ENCODE assay signal across 8 cellular contexts in the genomic region with DNA sequence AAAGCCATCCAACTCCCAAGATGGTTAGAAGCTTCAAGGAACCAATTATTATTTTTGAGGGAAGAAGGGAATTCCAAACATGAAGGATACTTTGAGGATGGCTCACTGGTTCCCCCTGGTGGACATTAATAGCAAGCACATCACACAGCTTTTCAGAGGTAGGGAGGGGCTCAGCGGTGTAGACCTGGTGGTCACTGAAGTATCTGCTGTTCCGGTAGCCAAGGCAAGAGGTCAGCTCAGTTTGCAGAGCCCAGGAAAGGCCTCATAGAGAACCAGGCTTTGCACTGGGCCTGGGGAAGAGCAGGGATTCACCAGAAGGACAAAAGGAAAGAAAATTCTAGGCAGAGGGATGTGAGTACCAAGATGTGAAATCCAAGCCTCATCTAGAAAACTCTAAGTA.
DNase-seq lines count a peak whose midpoint lies in the region; ATAC-seq and TF ChIP-seq lines count a peak whose summit lies in the region.

No MANE protein-coding gene starts in this region.

- H3K79me2 ChIP-seq in Loucy (ENCODE audit: insufficient read depth, low read length): no peaks in the 10 kb centered on the region

- 13 to 20% methylated on average over 1 to 2 of the region's 2 CpGs for WGBS in transverse colon (ENCODE audit: low coverage in 1 of 2), 2 donors

- peak; percentile 88 for ATAC-seq in WTC11
- ATAC-seq in GM18907 (IDR thresholded peaks at IDR 0.05; ENCODE audit: unreplicated experiment): no peak
- ATAC-seq in HG03432 (IDR thresholded peaks at IDR 0.05; ENCODE audit: unreplicated experiment): no peak

- peaks cover 5% of the 10 kb centered on the region for H3K36me3 Mint-ChIP-seq in WTC11

- no peak overlapping the region for H3K27ac Mint-ChIP-seq in WTC11

- H3K4me1 ChIP-seq in Loucy (ENCODE audit: insufficient read depth, low read length, poor library complexity, severe bottlenecking) (no peaks in the 10 kb centered on the region), transverse colon (no peaks in the 10 kb centered on the region)

- no peaks in the 10 kb centered on the region for H4K20me1 ChIP-seq in Loucy (ENCODE audit: insufficient read depth, low read length, poor library complexity, severe bottlenecking)

- H3K27me3 ChIP-seq in Loucy (ENCODE audit: insufficient read depth, low read length, poor library complexity, severe bottlenecking) (no peaks in the 10 kb centered on the region), transverse colon (no peaks in the 10 kb centered on the region)

- H3K27ac ChIP-seq in transverse colon: no peak overlapping the region

- in situ Hi-C loops in transverse colon (cut with MboI; ENCODE audit: low pct_ligation_motif_present in 1 of 4, low pct_unique_long_range_greater_than_20kb in 1 of 4, low sequenced_read_pairs in 3 of 4): no loop called here

- intact Hi-C loops in transverse colon (cut with DNase I; ENCODE audit: low total_unique reads): no loop called here

- no peaks in the 10 kb centered on the region for H3F3A ChIP-seq in Loucy (ENCODE audit: low read depth)

- H3K27me3 Mint-ChIP-seq in WTC11 (ENCODE audit: low read depth): no peaks in the 10 kb centered on the region

- CTCF ChIA-PET in WTC11 (lab: Charles Lee): interaction anchor here (0.5 to 7.4 kb wide), 65 partner anchors 8 to 695 kb away, joined by 3 to 72 read pairs (median 4); a partner anchor contains a TSS

- TF ChIP-seq EP300 in transverse colon (IDR thresholded peaks at IDR 0.05; ENCODE audit: low read depth): no peak

- DNase-seq in stimulated activated CD4-positive, alpha-beta T cell treated with anti-CD3 and anti-CD28 coated beads, Interleukin-4, amount 100 ng/mL, for 24 hours: peak; percentile 4
- DNase-seq in stimulated activated CD4-positive, alpha-beta T cell treated with anti-CD3 and anti-CD28 coated beads, Interleukin-12 subunit alpha, Interleukin-12 subunit beta, amount 100 ng/mL, for 4 hours: no peak
- DNase-seq in WTC11 (ENCODE audit: low spot score) (peak; percentile 45), iPS-NIHi7 (ENCODE audit: extremely low spot score) (peak; percentile 86), transverse colon (no peak)

- no peaks in the 10 kb centered on the region for H3K9me3 ChIP-seq in Loucy (ENCODE audit: insufficient read depth, low read depth, low read length)
- H3K9me3 ChIP-seq in transverse colon: no peaks in the 10 kb centered on the region

- H3K9me2 ChIP-seq in Loucy (replicated peaks; ENCODE audit: low read depth, low read length): no peaks in the 10 kb centered on the region

- H2AFZ ChIP-seq in Loucy (ENCODE audit: low read length): no peak overlapping the region

- no peak for TF ChIP-seq POLR2A in transverse colon (IDR thresholded peaks at IDR 0.05)

- H3K4me3 Mint-ChIP-seq in WTC11: no peak overlapping the region

- H3K4me1 Mint-ChIP-seq in WTC11: peaks cover 28% of the 10 kb centered on the region

- H3K4me3 ChIP-seq in Loucy (ENCODE audit: low read length, poor library complexity, severe bottlenecking) (no peak overlapping the region), transverse colon (no peak overlapping the region)

- H3K9ac ChIP-seq in Loucy (ENCODE audit: low read depth, low read length, poor library complexity, severe bottlenecking): no peak overlapping the region

- peak; percentile 93 for TF ChIP-seq CTCF in Loucy (conservative IDR thresholded peaks at IDR 0.05; ENCODE audit: low read length)
- TF ChIP-seq CTCF in WTC11 (IDR thresholded peaks at IDR 0.05): peak; percentile 92
- peak; percentile 72 to 89 (median 82) for TF ChIP-seq CTCF in transverse colon (IDR thresholded peaks at IDR 0.05)

- no peaks in the 10 kb centered on the region for H3K9me3 Mint-ChIP-seq in WTC11

- POLR2A ChIA-PET in WTC11 (lab: Charles Lee): interaction anchor here (1.3 kb wide), 1 partner anchor 165 kb away, joined by 5 read pairs; no protein-coding TSS in a partner anchor

- H3K4me2 ChIP-seq in Loucy (ENCODE audit: low read depth, low read length, poor library complexity, severe bottlenecking): no peak overlapping the region

- no peaks in the 10 kb centered on the region for H3K36me3 ChIP-seq in Loucy (ENCODE audit: insufficient read depth, low read length)
- no peaks in the 10 kb centered on the region for H3K36me3 ChIP-seq in transverse colon

TF ChIP-seq in WTC11, 78 proteins besides CTCF, POLR2A, EP300 and RAD21:
- TF ChIP-seq, protein P1, sequence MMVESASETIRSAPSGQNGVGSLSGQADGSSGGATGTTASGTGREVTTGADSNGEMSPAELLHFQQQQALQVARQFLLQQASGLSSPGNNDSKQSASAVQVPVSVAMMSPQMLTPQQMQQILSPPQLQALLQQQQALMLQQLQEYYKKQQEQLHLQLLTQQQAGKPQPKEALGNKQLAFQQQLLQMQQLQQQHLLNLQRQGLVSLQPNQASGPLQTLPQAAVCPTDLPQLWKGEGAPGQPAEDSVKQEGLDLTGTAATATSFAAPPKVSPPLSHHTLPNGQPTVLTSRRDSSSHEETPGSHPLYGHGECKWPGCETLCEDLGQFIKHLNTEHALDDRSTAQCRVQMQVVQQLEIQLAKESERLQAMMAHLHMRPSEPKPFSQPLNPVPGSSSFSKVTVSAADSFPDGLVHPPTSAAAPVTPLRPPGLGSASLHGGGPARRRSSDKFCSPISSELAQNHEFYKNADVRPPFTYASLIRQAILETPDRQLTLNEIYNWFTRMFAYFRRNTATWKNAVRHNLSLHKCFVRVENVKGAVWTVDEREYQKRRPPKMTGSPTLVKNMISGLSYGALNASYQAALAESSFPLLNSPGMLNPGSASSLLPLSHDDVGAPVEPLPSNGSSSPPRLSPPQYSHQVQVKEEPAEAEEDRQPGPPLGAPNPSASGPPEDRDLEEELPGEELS (CRISPR knock-in tag; IDR thresholded peaks at IDR 0.05): no peak
- TF ChIP-seq HMGA2 (CRISPR knock-in tag; IDR thresholded peaks at IDR 0.05) (no peak), NFATC4 (CRISPR knock-in tag; IDR thresholded peaks at IDR 0.05) (no peak), NR2C2 (CRISPR knock-in tag; IDR thresholded peaks at IDR 0.05) (no peak), GABPB1 (CRISPR knock-in tag; IDR thresholded peaks at IDR 0.05) (no peak), TCF7 (CRISPR knock-in tag; IDR thresholded peaks at IDR 0.05; ENCODE audit: low read depth) (no peak), CREB1 (CRISPR knock-in tag; IDR thresholded peaks at IDR 0.05) (no peak), NFYB (CRISPR knock-in tag; conservative IDR thresholded peaks at IDR 0.05; ENCODE audit: low read depth) (no peak), ZNF396 (CRISPR knock-in tag; IDR thresholded peaks at IDR 0.05; ENCODE audit: borderline replicate concordance) (no peak), FOXP1 (CRISPR knock-in tag; IDR thresholded peaks at IDR 0.05; ENCODE audit: borderline replicate concordance) (no peak), ZNF416 (CRISPR knock-in tag; IDR thresholded peaks at IDR 0.05) (no peak), CREM (CRISPR knock-in tag; IDR thresholded peaks at IDR 0.05) (no peak)

Comparison
In these comparisons a context has a peak if more than half of its experiments do, and no peak if none do; other contexts are left out.
1. DNase-seq: peak in stimulated activated CD4-positive, alpha-beta T cell treated with anti-CD3 and anti-CD28 coated beads, Interleukin-4, amount 100 ng/mL, for 24 hours (single experiment), WTC11 (single experiment) and iPS-NIHi7 (single experiment); none in stimulated activated CD4-positive, alpha-beta T cell treated with anti-CD3 and anti-CD28 coated beads, Interleukin-12 subunit alpha, Interleukin-12 subunit beta, amount 100 ng/mL, for 4 hours (single experiment) and transverse colon (single experiment).
2. Peak in every context shown above with its lines, with median percentiles within 50 percentile points of each other: CTCF ChIP-seq.